In genomic region chr12:119892611-119893010, GRCh38 we compare ENCODE assay signal across 1 cellular context. TPM values are rescaled to one million over a fixed set of nuclear protein-coding genes. Genes with fewer than 3 reads are reported as not detected.
"Had no signal": no experiment of that assay in that cellular context is flagged by ENCODE, and none has a peak within 500 bp of the region (broad histone marks: within the 10 kb centered on the region; RNA-seq: fewer than 3 reads in every experiment).

No MANE protein-coding gene starts in this region.

RNA-seq across cellular contexts. Expression of gene CIT, which starts 15.5 kb away (rescaled TPM):
- polyA plus RNA-seq: IgD-negative memory B cell had no signal
